In the genomic region with DNA sequence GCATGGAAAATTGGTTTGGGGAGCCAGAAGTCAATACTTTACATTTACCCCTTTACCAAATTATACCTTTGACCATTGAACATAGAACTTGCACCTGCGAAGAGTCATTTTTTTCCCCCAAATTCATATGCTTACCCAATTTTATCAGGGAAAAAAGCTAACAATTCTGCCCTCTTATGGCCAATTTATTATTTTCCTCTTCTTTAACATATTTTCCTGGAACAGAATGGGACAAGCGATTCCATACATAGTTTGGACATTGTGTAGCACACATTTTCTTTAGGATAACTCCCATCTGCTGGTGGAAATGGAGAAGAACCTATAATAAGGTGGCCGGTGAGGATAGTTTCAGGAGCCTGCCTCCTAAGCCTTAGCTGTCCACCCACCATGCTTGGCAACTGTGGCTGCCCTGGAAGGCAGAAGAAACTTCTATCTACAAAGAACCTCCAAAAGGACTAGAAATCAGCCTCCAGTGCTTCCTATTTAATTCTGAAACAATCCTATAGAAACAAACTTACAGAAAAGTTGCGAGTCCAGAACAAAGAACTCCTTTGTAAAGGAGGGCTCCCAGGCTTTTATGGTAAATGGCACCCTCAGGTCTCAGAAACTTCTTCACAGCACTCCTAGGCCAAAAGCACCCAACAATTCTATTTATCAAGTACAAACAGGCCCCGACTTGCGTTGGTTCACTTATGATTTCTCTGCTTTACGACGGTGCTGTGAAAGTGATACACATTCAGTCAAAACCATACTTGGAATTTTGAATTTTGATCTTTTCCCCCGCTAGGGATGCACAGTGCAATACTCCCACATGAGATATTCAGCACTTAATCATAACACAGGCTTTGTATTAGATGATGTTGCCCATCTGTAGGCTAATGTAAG, we compare ENCODE assay signal across 11 cellular contexts.
DNase-seq lines count a peak whose midpoint lies in the region; ATAC-seq, FAIRE-seq and TF ChIP-seq lines count a peak whose summit lies in the region.
"Had no signal": no experiment of that assay in that cellular context is flagged by ENCODE, and none has a peak within 500 bp of the region (broad histone marks: within the 10 kb centered on the region; RNA-seq: fewer than 3 reads in every experiment).

No MANE protein-coding gene starts in this region.

- no peak for ATAC-seq in psoas muscle

- TF ChIP-seq CTCF in C4-2B (conservative IDR thresholded peaks at IDR 0.05) = peak; percentile 77
- TF ChIP-seq CTCF in liver (IDR thresholded peaks at IDR 0.05; ENCODE audit: low read depth, low read length, missing input control) = peak; percentile 9
- no peak for TF ChIP-seq CTCF in psoas muscle (IDR thresholded peaks at IDR 0.05)

- DNase-seq in HTR-8/SVneo (ENCODE audit: insufficient read length, low spot score) = peak; percentile 59
- peak; percentile 7 for DNase-seq in amniotic stem cell (lab: John Stamatoyannopoulos, UW)
- no peak for DNase-seq in NCI-H187 treated with DMSO at 0.1 percent for 48 hours (lab: John Stamatoyannopoulos, UW)
- no peak for DNase-seq in psoas muscle
- DNase-seq in NK-92 (lab: John Stamatoyannopoulos, UW; ENCODE audit: unreplicated experiment) = no peak
- DNase-seq in NCI-H526 treated with DMSO at 0.1 percent for 48 hours (lab: John Stamatoyannopoulos, UW) = no peak
- DNase-seq: activated CD4-positive, CD25-positive, alpha-beta regulatory T cell treated with anti-CD3 and anti-CD28 coated beads, Interleukin-2, amount 50 U/mL, for 72 hours; NCI-H1694 had no signal

- peaks cover 0 to 2% (median 0%) of the 10 kb centered on the region in 4 donors for H3K27me3 ChIP-seq in liver (ENCODE audit: control insufficient read depth in 4 of 4, insufficient read depth in 4 of 4, low read length in 3 of 4)
- H3K27me3 ChIP-seq in psoas muscle (ENCODE audit: insufficient read depth in 3 of 3, low read length in 2 of 3) = no peaks in the 10 kb centered on the region

- WGBS in liver = 71% methylated on average over 9 of the region's 9 CpGs
- WGBS in psoas muscle, 3 donors = 68 to 74% (median 74%) methylated on average over 9 of the region's 9 CpGs

- H3K9me3 ChIP-seq in liver (ENCODE audit: control insufficient read depth in 4 of 4, low read length in 3 of 4) (no peaks in the 10 kb centered on the region), psoas muscle (no peaks in the 10 kb centered on the region)

- H3K4me3 ChIP-seq in liver (ENCODE audit: low read depth in 1 of 3, low read length in 3 of 3) (no peak overlapping the region), psoas muscle (no peak overlapping the region)
- H3K4me3 ChIP-seq: coronary artery had no signal

- H3K4me1 ChIP-seq in liver (ENCODE audit: control insufficient read depth in 4 of 4, insufficient read depth in 4 of 4, low read length in 3 of 4) (peaks cover 0 to 2% (median under 1%) of the 10 kb centered on the region in 4 donors), psoas muscle (no peaks in the 10 kb centered on the region)

- H3K9ac ChIP-seq in liver (ENCODE audit: low read depth in 1 of 2, low read length in 2 of 2) = no peak overlapping the region

- no peak for FAIRE-seq in HTR-8/SVneo (lab: Jason Lieb, UNC)

- intact Hi-C loops in psoas muscle (cut with DNase I) = loop anchor here in 1 of 2 donors (5.0 kb wide), 1 partner anchor 173 kb away; no protein-coding TSS in a partner anchor

- peak; percentile 56 to 58 for TF ChIP-seq RAD21 in liver (IDR thresholded peaks at IDR 0.05)

- H3K27ac ChIP-seq in C4-2B = no peak overlapping the region
- no peak overlapping the region for H3K27ac ChIP-seq in liver (ENCODE audit: low read depth in 1 of 2, low read length in 2 of 2)
- H3K27ac ChIP-seq in psoas muscle = no peak overlapping the region
- H3K27ac ChIP-seq: coronary artery had no signal

- H3K36me3 ChIP-seq in liver (ENCODE audit: control insufficient read depth in 4 of 4, insufficient read depth in 3 of 4, low read depth in 1 of 4, low read length in 3 of 4) (no peaks in the 10 kb centered on the region), psoas muscle (ENCODE audit: insufficient read depth in 1 of 2, low read depth in 1 of 2) (no peaks in the 10 kb centered on the region)

TF ChIP-seq in liver, 16 proteins besides CTCF, POLR2A, EP300 and RAD21:
- TF ChIP-seq HNF4G (IDR thresholded peaks at IDR 0.05) (no peak), EGR1 (IDR thresholded peaks at IDR 0.05; ENCODE audit: low read depth in 2 of 2) (no peak), YY1 (IDR thresholded peaks at IDR 0.05) (no peak), TAF1 (conservative IDR thresholded peaks at IDR 0.05) (no peak), REST (IDR thresholded peaks at IDR 0.05) (no peak), NR2F2 (IDR thresholded peaks at IDR 0.05) (no peak), FOXA1 (IDR thresholded peaks at IDR 0.05) (no peak), MAX (IDR thresholded peaks at IDR 0.05) (no peak), GABPA (IDR thresholded peaks at IDR 0.05 in 1 of 2, conservative IDR thresholded peaks at IDR 0.05 in 1 of 2) (no peak), SP1 (IDR thresholded peaks at IDR 0.05) (no peak), JUND (IDR thresholded peaks at IDR 0.05) (no peak), RXRA (IDR thresholded peaks at IDR 0.05) (no peak), HNF4A (conservative IDR thresholded peaks at IDR 0.05) (no peak), FOXA2 (IDR thresholded peaks at IDR 0.05) (no peak)
- TF ChIP-seq, protein P1, sequence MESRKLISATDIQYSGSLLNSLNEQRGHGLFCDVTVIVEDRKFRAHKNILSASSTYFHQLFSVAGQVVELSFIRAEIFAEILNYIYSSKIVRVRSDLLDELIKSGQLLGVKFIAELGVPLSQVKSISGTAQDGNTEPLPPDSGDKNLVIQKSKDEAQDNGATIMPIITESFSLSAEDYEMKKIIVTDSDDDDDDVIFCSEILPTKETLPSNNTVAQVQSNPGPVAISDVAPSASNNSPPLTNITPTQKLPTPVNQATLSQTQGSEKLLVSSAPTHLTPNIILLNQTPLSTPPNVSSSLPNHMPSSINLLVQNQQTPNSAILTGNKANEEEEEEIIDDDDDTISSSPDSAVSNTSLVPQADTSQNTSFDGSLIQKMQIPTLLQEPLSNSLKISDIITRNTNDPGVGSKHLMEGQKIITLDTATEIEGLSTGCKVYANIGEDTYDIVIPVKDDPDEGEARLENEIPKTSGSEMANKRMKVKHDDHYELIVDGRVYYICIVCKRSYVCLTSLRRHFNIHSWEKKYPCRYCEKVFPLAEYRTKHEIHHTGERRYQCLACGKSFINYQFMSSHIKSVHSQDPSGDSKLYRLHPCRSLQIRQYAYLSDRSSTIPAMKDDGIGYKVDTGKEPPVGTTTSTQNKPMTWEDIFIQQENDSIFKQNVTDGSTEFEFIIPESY (IDR thresholded peaks at IDR 0.05) = no peak
- TF ChIP-seq, protein P2, sequence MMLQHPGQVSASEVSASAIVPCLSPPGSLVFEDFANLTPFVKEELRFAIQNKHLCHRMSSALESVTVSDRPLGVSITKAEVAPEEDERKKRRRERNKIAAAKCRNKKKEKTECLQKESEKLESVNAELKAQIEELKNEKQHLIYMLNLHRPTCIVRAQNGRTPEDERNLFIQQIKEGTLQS (IDR thresholded peaks at IDR 0.05) = no peak

Comparison
In these comparisons a context has a peak if more than half of its experiments do, and no peak if none do; other contexts are left out.
1. DNase-seq: peak in HTR-8/SVneo (single experiment) and amniotic stem cell (single experiment); none in NCI-H187 treated with DMSO at 0.1 percent for 48 hours (single experiment), psoas muscle (0 of 2), NK-92 (single experiment) and NCI-H526 treated with DMSO at 0.1 percent for 48 hours (single experiment).